Comparison of ENCODE assay signal across 1 cellular context in the genomic region with DNA sequence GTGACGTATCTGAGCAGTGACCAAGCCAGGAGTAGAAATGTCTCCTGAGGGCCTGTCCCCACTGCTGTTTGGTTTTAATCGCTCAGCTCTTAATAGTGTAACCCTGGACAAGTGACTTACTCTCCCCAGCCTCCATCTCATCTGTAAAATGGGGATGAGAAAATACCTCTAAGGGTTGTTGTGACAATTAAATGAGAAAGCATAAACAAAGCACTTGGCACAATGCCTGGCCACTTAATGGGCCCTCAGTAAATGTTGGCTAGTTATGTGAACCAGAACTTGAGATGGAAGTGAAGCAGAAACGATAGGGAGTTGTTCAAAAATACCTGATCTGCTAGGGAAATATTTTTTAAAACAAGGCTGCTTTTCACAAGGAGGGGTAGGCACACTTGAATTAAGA.
TF ChIP-seq lines count a peak whose summit lies in the region.

No MANE protein-coding gene starts in this region.

TF ChIP-seq in IMR-90, 13 proteins besides CTCF, POLR2A, EP300 and RAD21:
- no peak for TF ChIP-seq RCOR1 (IDR thresholded peaks at IDR 0.05; ENCODE audit: insufficient replicate concordance, low read length)
- no peak for TF ChIP-seq FOS (IDR thresholded peaks at IDR 0.05; ENCODE audit: low read depth, low read length)
- no peak for TF ChIP-seq NFE2L2 (IDR thresholded peaks at IDR 0.05; ENCODE audit: low read depth, low read length)
- no peak for TF ChIP-seq CEBPB (IDR thresholded peaks at IDR 0.05; ENCODE audit: low read depth, low read length)
- no peak for TF ChIP-seq MAZ (IDR thresholded peaks at IDR 0.05; ENCODE audit: borderline replicate concordance, low read depth, low read length)
